ENCODE assay signal across 7 cellular contexts in genomic region chr19:54465367-54466109, GRCh38. TPM values are rescaled to one million over a fixed set of nuclear protein-coding genes. Genes with fewer than 3 reads are reported as not detected.
A peak's percentile ranks its signal among the peaks of the same experiment; 100 is the strongest.
DNase-seq lines count a peak whose midpoint lies in the region; ATAC-seq and TF ChIP-seq lines count a peak whose summit lies in the region.
"Had no signal": no experiment of that assay in that cellular context is flagged by ENCODE, and none has a peak within 500 bp of the region (broad histone marks: within the 10 kb centered on the region; RNA-seq: fewer than 3 reads in every experiment).

No MANE protein-coding gene starts in this region.

- H3K36me3 ChIP-seq in hepatocyte (replicated peaks; ENCODE audit: insufficient read depth, low read depth) = no peaks in the 10 kb centered on the region
- no peaks in the 10 kb centered on the region for H3K36me3 ChIP-seq in urinary bladder (ENCODE audit: insufficient read depth)

- ATAC-seq in left ventricle myocardium superior (no peak), HG02852 (IDR thresholded peaks at IDR 0.05; ENCODE audit: unreplicated experiment) (no peak)

- intact Hi-C loops in left ventricle myocardium superior (cut with micrococcal nuclease) = no loop called here
- intact Hi-C loops in cardiac septum (cut with DNase I) = no loop called here

- H3K4me3 ChIP-seq in hepatocyte (no peak overlapping the region), urinary bladder (ENCODE audit: low read depth, low read length) (peak overlapping the region; percentile 47)

- WGBS in hepatocyte (ENCODE audit: low lambda C conversion rate, missing lambda C conversion rate) = 93% methylated on average over 37 of the region's 58 CpGs
- 67% methylated on average over 58 of the region's 58 CpGs for WGBS in urinary bladder

- no peak overlapping the region for H2AFZ ChIP-seq in hepatocyte

- H3K27ac ChIP-seq in hepatocyte (no peak overlapping the region), urinary bladder (ENCODE audit: low read depth) (no peak overlapping the region)

- peak overlapping the region; percentile 91 for H3K4me2 ChIP-seq in hepatocyte

- H4K20me1 ChIP-seq in hepatocyte (ENCODE audit: insufficient read depth, poor library complexity, severe bottlenecking) = peaks cover 6% of the 10 kb centered on the region

- no peaks in the 10 kb centered on the region for H3K9me3 ChIP-seq in hepatocyte (ENCODE audit: low read depth)

- no peaks in the 10 kb centered on the region for H3K9me2 ChIP-seq in hepatocyte (replicated peaks; ENCODE audit: insufficient read depth)

- no peak for TF ChIP-seq CTCF in hepatocyte (IDR thresholded peaks at IDR 0.05; ENCODE audit: poor library complexity)

- H3K4me1 ChIP-seq in hepatocyte (ENCODE audit: insufficient read depth) (peaks cover 19% of the 10 kb centered on the region), urinary bladder (ENCODE audit: insufficient read depth) (no peaks in the 10 kb centered on the region)

- H3K27me3 ChIP-seq in hepatocyte = no peaks in the 10 kb centered on the region

- peaks cover 21% of the 10 kb centered on the region for H3K79me2 ChIP-seq in hepatocyte

- DNase-seq in left ventricle myocardium superior (peak; percentile 47), cardiac septum (ENCODE audit: low spot score) (no peak), hepatocyte (ENCODE audit: low spot score) (no peak), NCI-H774 (lab: John Stamatoyannopoulos, UW) (no peak)

RNA-seq across cellular contexts. Expression of gene LENG9, which starts 2.0 kb away (rescaled TPM):
- total RNA-seq in left ventricle myocardium superior = 1.4 TPM
- total RNA-seq in cardiac septum = 2.9 TPM
- total RNA-seq in hepatocyte = 3.1 and 7.9 TPM in 2 replicates
- polyA plus RNA-seq in hepatocyte = 0.59 and 1.00 TPM in 2 replicates
- total RNA-seq in urinary bladder = 3.3 TPM
- polyA plus RNA-seq in urinary bladder = 6.2 TPM
- polyA plus RNA-seq: cardiac muscle cell had no signal

RNA-seq across cellular contexts. Expression of gene CDC42EP5, which starts 7.6 kb away (rescaled TPM):
- total RNA-seq in left ventricle myocardium superior = 11.0 TPM
- total RNA-seq in cardiac septum = 14.2 TPM
- total RNA-seq in hepatocyte = 43.1 and 46.8 TPM in 2 replicates
- polyA plus RNA-seq in hepatocyte = 71.2 and 71.5 TPM in 2 replicates
- total RNA-seq in urinary bladder = 31.4 TPM
- 42.4 TPM for polyA plus RNA-seq in urinary bladder

RNA-seq across cellular contexts. Expression of gene LENG8, which starts 16.5 kb away (rescaled TPM):
- 69.1 TPM for total RNA-seq in left ventricle myocardium superior
- total RNA-seq in cardiac septum = 86.5 TPM
- total RNA-seq in hepatocyte = 36.6 and 40.9 TPM in 2 replicates
- polyA plus RNA-seq in hepatocyte = 54.0 and 69.7 TPM in 2 replicates
- total RNA-seq in urinary bladder = 49.7 TPM
- 121 TPM for polyA plus RNA-seq in urinary bladder

RNA-seq across cellular contexts. Expression of gene LAIR2, which starts 37.1 kb away (rescaled TPM):
- total RNA-seq in left ventricle myocardium superior (not detected), cardiac septum (not detected), hepatocyte (not detected in 2 replicates), urinary bladder (not detected)
- polyA plus RNA-seq in hepatocyte (not detected in 2 replicates), urinary bladder (not detected)
- total RNA-seq: cardiac muscle cell had no signal
- polyA plus RNA-seq: cardiac muscle cell had no signal

RNA-seq across cellular contexts. Expression of gene TTYH1, which starts 50.3 kb away (rescaled TPM):
- total RNA-seq in left ventricle myocardium superior (1.6 TPM), cardiac septum (1.3 TPM), hepatocyte (7.0 and 7.1 TPM in 2 replicates), urinary bladder (3.6 TPM)
- polyA plus RNA-seq in hepatocyte (11.0 and 19.3 TPM in 2 replicates), urinary bladder (3.7 TPM)
- total RNA-seq: cardiac muscle cell had no signal
